8 cellular contexts compared by ENCODE assay signal in genomic region chr2:42361728-42362298, GRCh38. TPM values are rescaled to one million over a fixed set of nuclear protein-coding genes. Genes with fewer than 3 reads are reported as not detected.
DNase-seq lines count a peak whose midpoint lies in the region; ATAC-seq and TF ChIP-seq lines count a peak whose summit lies in the region.

No MANE protein-coding gene starts in this region.

- H3K4me3 ChIP-seq in CD4-positive, CD25-positive, alpha-beta regulatory T cell (ENCODE audit: low read depth, low read length) = peak overlapping the region; percentile 93

- H3K4me1 Mint-ChIP-seq in CD4-positive, CD25-positive, alpha-beta regulatory T cell = peaks cover 27 to 48% (median 43%) of the 10 kb centered on the region in 4 donors
- H3K4me1 Mint-ChIP-seq in dendritic cell treated with granulocyte-macrophage colony-stimulating factor and Interleukin-4, amounts not matched to agents 40 ng/mL and 50 ng/mL, for 4 days (ENCODE audit: low read depth) = peaks cover 31% of the 10 kb centered on the region
- H3K4me1 Mint-ChIP-seq in nephron = peaks cover 37% of the 10 kb centered on the region

- no peaks in the 10 kb centered on the region for H3K36me3 ChIP-seq in CD4-positive, CD25-positive, alpha-beta regulatory T cell (ENCODE audit: control insufficient read depth, insufficient read depth, low read length)
- no peaks in the 10 kb centered on the region for H3K36me3 ChIP-seq in KOPT-K1 (ENCODE audit: insufficient read depth, low read length)

- DNase-seq in CD4-positive, CD25-positive, alpha-beta regulatory T cell = peak in 1 of 3 donors; percentile 63
- no peak for DNase-seq in COR-L47 (lab: John Stamatoyannopoulos, UW)
- DNase-seq in NAMALWA (ENCODE audit: low spot score) = no peak
- no peak for DNase-seq in effector CD8-positive, alpha-beta T cell (lab: John Stamatoyannopoulos, UW)

- intact Hi-C loops in dendritic cell treated with granulocyte-macrophage colony-stimulating factor and Interleukin-4, amounts not matched to agents 40 ng/mL and 50 ng/mL, for 4 days (cut with micrococcal nuclease) = loop anchor here (10.0 kb wide), 1 partner anchor 637 kb away; no protein-coding TSS in a partner anchor

- H3K27ac Mint-ChIP-seq in CD4-positive, CD25-positive, alpha-beta regulatory T cell = peak overlapping the region; percentile 97 to 99 (median 98)
- peak overlapping the region; percentile 94 for H3K27ac Mint-ChIP-seq in dendritic cell treated with granulocyte-macrophage colony-stimulating factor and Interleukin-4, amounts not matched to agents 40 ng/mL and 50 ng/mL, for 4 days
- peak overlapping the region; percentile 100 for H3K27ac Mint-ChIP-seq in nephron

- no peaks in the 10 kb centered on the region for H3K9me3 ChIP-seq in CD4-positive, CD25-positive, alpha-beta regulatory T cell (ENCODE audit: control insufficient read depth in 2 of 2, low read length in 2 of 2)
- no peaks in the 10 kb centered on the region for H3K9me3 ChIP-seq in KOPT-K1 (ENCODE audit: insufficient read depth, low read length, poor library complexity, severe bottlenecking)

- peaks cover 32% of the 10 kb centered on the region for H3K4me1 ChIP-seq in CD4-positive, CD25-positive, alpha-beta regulatory T cell (ENCODE audit: control insufficient read depth, insufficient read depth, low read length, poor library complexity, severe bottlenecking)

- peak; percentile 4 to 6 for ATAC-seq in CD4-positive, CD25-positive, alpha-beta regulatory T cell (ENCODE audit: low read depth in 2 of 2)
- no peak for ATAC-seq in GM19463 (IDR thresholded peaks at IDR 0.05; ENCODE audit: unreplicated experiment)

- H3K9me3 Mint-ChIP-seq in CD4-positive, CD25-positive, alpha-beta regulatory T cell = no peaks in the 10 kb centered on the region
- H3K9me3 Mint-ChIP-seq in dendritic cell treated with granulocyte-macrophage colony-stimulating factor and Interleukin-4, amounts not matched to agents 40 ng/mL and 50 ng/mL, for 4 days = no peaks in the 10 kb centered on the region
- H3K9me3 Mint-ChIP-seq in nephron = no peaks in the 10 kb centered on the region

- peaks cover 8% of the 10 kb centered on the region for H3K36me3 Mint-ChIP-seq in CD4-positive, CD25-positive, alpha-beta regulatory T cell
- peaks cover 9% of the 10 kb centered on the region for H3K36me3 Mint-ChIP-seq in dendritic cell treated with granulocyte-macrophage colony-stimulating factor and Interleukin-4, amounts not matched to agents 40 ng/mL and 50 ng/mL, for 4 days (ENCODE audit: low read depth)
- H3K36me3 Mint-ChIP-seq in nephron (ENCODE audit: low read depth) = no peaks in the 10 kb centered on the region

- peak in 1 of 3 experiments; percentile 36 for TF ChIP-seq CTCF in nephron (IDR thresholded peaks at IDR 0.05; ENCODE audit: unreplicated experiment in 3 of 3)

- H3K4me3 Mint-ChIP-seq in CD4-positive, CD25-positive, alpha-beta regulatory T cell = peak overlapping the region; percentile 90 to 95 (median 95)
- H3K4me3 Mint-ChIP-seq in dendritic cell treated with granulocyte-macrophage colony-stimulating factor and Interleukin-4, amounts not matched to agents 40 ng/mL and 50 ng/mL, for 4 days = peak overlapping the region; percentile 91
- H3K4me3 Mint-ChIP-seq in nephron = peak overlapping the region; percentile 90 to 94 (median 92)

- H3K27me3 Mint-ChIP-seq in CD4-positive, CD25-positive, alpha-beta regulatory T cell = no peaks in the 10 kb centered on the region
- H3K27me3 Mint-ChIP-seq in dendritic cell treated with granulocyte-macrophage colony-stimulating factor and Interleukin-4, amounts not matched to agents 40 ng/mL and 50 ng/mL, for 4 days = peaks cover 9% of the 10 kb centered on the region
- H3K27me3 Mint-ChIP-seq in nephron (ENCODE audit: low read depth) = peaks cover 7% of the 10 kb centered on the region

- no peaks in the 10 kb centered on the region for H3K27me3 ChIP-seq in CD4-positive, CD25-positive, alpha-beta regulatory T cell (ENCODE audit: control insufficient read depth, insufficient read depth, low read length)

- H3K27ac ChIP-seq in CD4-positive, CD25-positive, alpha-beta regulatory T cell (ENCODE audit: insufficient read depth, low read length, poor library complexity, severe bottlenecking) = peak overlapping the region; percentile 92
- H3K27ac ChIP-seq in KOPT-K1 (ENCODE audit: low read depth, low read length, poor library complexity, severe bottlenecking) = peak overlapping the region; percentile 87

RNA-seq across cellular contexts. Expression of gene COX7A2L, which starts 0.8 kb away (rescaled TPM):
- total RNA-seq in CD4-positive, CD25-positive, alpha-beta regulatory T cell = 57.2 TPM
- polyA plus RNA-seq in CD4-positive, CD25-positive, alpha-beta regulatory T cell = 100 to 1,000 TPM; 186 to 214 (median 193) TPM
